Comparison of ENCODE assay signal across 8 cellular contexts in genomic region chr13:32164622-32165268, GRCh38.
DNase-seq lines count a peak whose midpoint lies in the region; ATAC-seq and TF ChIP-seq lines count a peak whose summit lies in the region.

No MANE protein-coding gene starts in this region.

- in situ Hi-C loops in G401 (cut with HindIII; ENCODE audit: low sequenced_read_pairs): no loop called here

- H3K4me3 ChIP-seq in HEK293 (ENCODE audit: low read depth, low read length) (no peak overlapping the region), WI38 (ENCODE audit: low read depth, low read length) (no peak overlapping the region)

- H3K36me3 ChIP-seq in HEK293 (ENCODE audit: control insufficient read depth in 2 of 2, insufficient read depth in 1 of 2, low read length in 2 of 2): no peaks in the 10 kb centered on the region

- CTCF ChIA-PET in HEK293 (lab: Yijun Ruan, JAX): interaction anchor here (0.5 to 3.2 kb wide), 42 partner anchors 8 to 1491 kb away, joined by 3 to 24 read pairs (median 3); partner anchors contain the start of genes BRCA2 and ZAR1L

- no peaks in the 10 kb centered on the region for H3K4me1 ChIP-seq in HEK293 (ENCODE audit: control insufficient read depth, insufficient read depth, low read length)

- no peak for ATAC-seq in HG02588 (IDR thresholded peaks at IDR 0.05; ENCODE audit: unreplicated experiment)
- ATAC-seq in HG03571 (IDR thresholded peaks at IDR 0.05; ENCODE audit: unreplicated experiment): no peak

- no peaks in the 10 kb centered on the region for H3K9me3 ChIP-seq in HEK293 (ENCODE audit: control insufficient read depth, insufficient read depth, low read depth, low read length)

- TF ChIP-seq CTCF in HEK293 (tag by site-specific recombination; IDR thresholded peaks at IDR 0.05): no peak
- peak; percentile 32; the same call in 1 of the 2 replicates for TF ChIP-seq CTCF in WI38 (IDR thresholded peaks at IDR 0.05; ENCODE audit: low read depth, low read length)

- POLR2A ChIA-PET in HEK293 (lab: Yijun Ruan, JAX): interaction anchor here (1.0 kb wide), 1 partner anchor 84 kb away, joined by 3 read pairs; no protein-coding TSS in a partner anchor

- H3K27ac ChIP-seq in HEK293 (ENCODE audit: extremely low read depth, low read depth, low read length): no peak overlapping the region

- DNase-seq in G401 (ENCODE audit: low spot score): peak; percentile 67
- DNase-seq in NCI-H2171 treated with DMSO at 0.1 percent for 48 hours (lab: John Stamatoyannopoulos, UW): peak; percentile 71
- peak; percentile 33 for DNase-seq in germinal center (ENCODE audit: low spot score)
- peak; percentile 61 for DNase-seq in pons (ENCODE audit: low spot score)

TF ChIP-seq in HEK293, 187 proteins besides CTCF, POLR2A, EP300 and RAD21:
- TF ChIP-seq ZNF2 (tag by site-specific recombination; IDR thresholded peaks at IDR 0.05) (peak; percentile 43; the same call in 1 of the 2 replicates), ZBTB48 (tag by site-specific recombination; IDR thresholded peaks at IDR 0.05) (no peak), PRDM1 (tag by site-specific recombination; IDR thresholded peaks at IDR 0.05) (peak; percentile 21; the same call in 1 of the 2 replicates), ZNF654 (tag by site-specific recombination; IDR thresholded peaks at IDR 0.05; ENCODE audit: low read depth) (peak; percentile 38), YY1 (tag by site-specific recombination; IDR thresholded peaks at IDR 0.05) (peak; percentile 39)
- TF ChIP-seq, protein P1, sequence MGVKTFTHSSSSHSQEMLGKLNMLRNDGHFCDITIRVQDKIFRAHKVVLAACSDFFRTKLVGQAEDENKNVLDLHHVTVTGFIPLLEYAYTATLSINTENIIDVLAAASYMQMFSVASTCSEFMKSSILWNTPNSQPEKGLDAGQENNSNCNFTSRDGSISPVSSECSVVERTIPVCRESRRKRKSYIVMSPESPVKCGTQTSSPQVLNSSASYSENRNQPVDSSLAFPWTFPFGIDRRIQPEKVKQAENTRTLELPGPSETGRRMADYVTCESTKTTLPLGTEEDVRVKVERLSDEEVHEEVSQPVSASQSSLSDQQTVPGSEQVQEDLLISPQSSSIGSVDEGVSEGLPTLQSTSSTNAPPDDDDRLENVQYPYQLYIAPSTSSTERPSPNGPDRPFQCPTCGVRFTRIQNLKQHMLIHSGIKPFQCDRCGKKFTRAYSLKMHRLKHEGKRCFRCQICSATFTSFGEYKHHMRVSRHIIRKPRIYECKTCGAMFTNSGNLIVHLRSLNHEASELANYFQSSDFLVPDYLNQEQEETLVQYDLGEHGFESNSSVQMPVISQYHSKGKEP (tag by site-specific recombination; IDR thresholded peaks at IDR 0.05): peak; percentile 23; the same call in 1 of the 2 replicates
